8 cellular contexts compared by ENCODE assay signal in genomic region chr1:54791880-54792522, GRCh38. TPM values are rescaled to one million over a fixed set of nuclear protein-coding genes. Genes with fewer than 3 reads are reported as not detected.
DNase-seq lines count a peak whose midpoint lies in the region; ATAC-seq, FAIRE-seq and TF ChIP-seq lines count a peak whose summit lies in the region.

No MANE protein-coding gene starts in this region.

- H3K4me1 ChIP-seq in heart left ventricle = no peaks in the 10 kb centered on the region
- no peaks in the 10 kb centered on the region for H3K4me1 ChIP-seq in OCI-LY7 (ENCODE audit: insufficient read depth, low read length, poor library complexity, severe bottlenecking)
- H3K4me1 ChIP-seq in GM12878 (ENCODE audit: control insufficient read depth, insufficient read depth, low read length) = no peaks in the 10 kb centered on the region
- no peaks in the 10 kb centered on the region for H3K4me1 ChIP-seq in neutrophil (ENCODE audit: control insufficient read depth in 1 of 2, insufficient read depth in 1 of 2, low read depth in 1 of 2, low read length in 1 of 2)

- BruUV-seq in OCI-LY7 (replicated peaks; lab: Mats Ljungman, UMichigan) (no TSS peak), GM12878 (replicated peaks; lab: Mats Ljungman, UMichigan) (no TSS peak)

- in situ Hi-C loops in GM12878 (cut with MboI) = no loop called here

- no peak overlapping the region for H3K9ac ChIP-seq in GM12878 (ENCODE audit: control insufficient read depth, insufficient read depth, low read length)

- RAD21 ChIA-PET in GM12878 (lab: Charles Lee; ENCODE audit: unreplicated experiment) = interaction anchor here (1.7 kb wide), 1 partner anchor 117 kb away, joined by 4 read pairs; no protein-coding TSS in a partner anchor

- TF ChIP-seq POLR2A in heart left ventricle (IDR thresholded peaks at IDR 0.05) = no peak
- no peak for TF ChIP-seq POLR2A in GM12878 (IDR thresholded peaks at IDR 0.05; ENCODE audit: low read depth, low read length)

- H2AFZ ChIP-seq in OCI-LY7 (ENCODE audit: low read length) (no peak overlapping the region), GM12878 (ENCODE audit: control insufficient read depth, low read depth, low read length) (no peak overlapping the region)

- WGBS in heart left ventricle, 4 donors = 79 to 82% (median 80%) methylated on average over 13 of the region's 13 CpGs
- 72% methylated on average over 9 of the region's 13 CpGs for WGBS in GM12878 (ENCODE audit: insufficient coverage, insufficient replicate concordance, low lambda C conversion rate, missing lambda C conversion rate)

- H3K9me3 ChIP-seq in heart left ventricle (peaks cover 0 to 9% (median 3%) of the 10 kb centered on the region in 12 donors), OCI-LY7 (ENCODE audit: low read length) (0 out of 2 replicates have a peak, but pooled peaks cover 3% of the 10 kb centered on the region), GM12878 (replicated peaks; ENCODE audit: control insufficient read depth, insufficient read depth, low read length) (peaks cover 2% of the 10 kb centered on the region; the same call in 2 of the 3 replicates), neutrophil (no peaks in the 10 kb centered on the region)

- H4K20me1 ChIP-seq in OCI-LY7 (ENCODE audit: insufficient read depth, low read length) (no peaks in the 10 kb centered on the region), GM12878 (ENCODE audit: control insufficient read depth, insufficient read depth) (no peaks in the 10 kb centered on the region)

- intact Hi-C loops in heart left ventricle (cut with DNase I) = no loop called here
- intact Hi-C loops in cardiac septum (cut with DNase I) = no loop called here
- intact Hi-C loops in OCI-LY7 (cut with micrococcal nuclease; ENCODE audit: unreplicated experiment) = loop anchor here (1.0 kb wide), 1 partner anchor 120 kb away; no protein-coding TSS in a partner anchor
- intact Hi-C loops in GM12878 (cut with micrococcal nuclease; ENCODE audit: unreplicated experiment) = no loop called here

- H3K79me2 ChIP-seq in OCI-LY7 (ENCODE audit: insufficient read depth, low read depth, low read length) (no peaks in the 10 kb centered on the region), GM12878 (ENCODE audit: control insufficient read depth, insufficient read depth, low read length) (no peaks in the 10 kb centered on the region)

- DNase-seq in heart left ventricle (no peak), cardiac septum (ENCODE audit: low spot score) (no peak), OCI-LY7 (ENCODE audit: low spot score) (peak; percentile 55), GM12878 (ENCODE audit: low read depth, low spot score) (no peak), DMS79 treated with DMSO at 0.1 percent for 48 hours (lab: John Stamatoyannopoulos, UW) (no peak)

- no peak for TF ChIP-seq EP300 in GM12878 (IDR thresholded peaks at IDR 0.05; ENCODE audit: borderline replicate concordance in 1 of 2, control insufficient read depth in 1 of 2, low read depth in 2 of 2, low read length in 2 of 2)

- H3K27me3 ChIP-seq in heart left ventricle (peaks cover 0 to 35% (median 0%) of the 10 kb centered on the region in 9 donors), GM12878 (replicated peaks in 1 of 2; ENCODE audit: control insufficient read depth in 2 of 2, insufficient read depth in 2 of 2, low read length in 1 of 2) (no peaks in the 10 kb centered on the region), neutrophil (no peaks in the 10 kb centered on the region)

- peak; percentile 43 for TF ChIP-seq RAD21 in GM12878 (IDR thresholded peaks at IDR 0.05; ENCODE audit: insufficient read depth, low read depth, low read length)

- H3K9me2 ChIP-seq in OCI-LY7 (ENCODE audit: insufficient read depth, low read length) = no peaks in the 10 kb centered on the region

- H3K36me3 ChIP-seq in heart left ventricle = no peaks in the 10 kb centered on the region
- no peaks in the 10 kb centered on the region for H3K36me3 ChIP-seq in OCI-LY7 (ENCODE audit: insufficient read depth, low read length)
- H3K36me3 ChIP-seq in GM12878 (ENCODE audit: control insufficient read depth in 2 of 2, insufficient read depth in 2 of 2, low read length in 1 of 2) = no peaks in the 10 kb centered on the region
- H3K36me3 ChIP-seq in neutrophil = no peaks in the 10 kb centered on the region

- H3K27ac ChIP-seq in heart left ventricle (peak overlapping the region in 1 of 12 donors; percentile 67), OCI-LY7 (ENCODE audit: low read depth, low read length, poor library complexity, severe bottlenecking) (no peak overlapping the region), GM12878 (ENCODE audit: control insufficient read depth, insufficient read depth) (no peak overlapping the region), neutrophil (no peak overlapping the region)

- CTCF ChIA-PET in OCI-LY7 (lab: Charles Lee; ENCODE audit: unreplicated experiment) = no interaction called here
- CTCF ChIA-PET in GM12878 (lab: Yijun Ruan, JAX) = interaction anchor here (0.6 to 2.6 kb wide), 5 partner anchors 9 to 320 kb away, joined by 3 to 11 read pairs (median 3); partner anchors contain the start of gene TTC22

- TF ChIP-seq CTCF in heart left ventricle (IDR thresholded peaks at IDR 0.05) (peak in 8 of 12 donors; percentile 14 to 41 (median 24)), OCI-LY7 (conservative IDR thresholded peaks at IDR 0.05; ENCODE audit: low read length) (peak; percentile 91), GM12878 (IDR thresholded peaks at IDR 0.05 in 2 of 3, conservative IDR thresholded peaks at IDR 0.05 in 1 of 3; ENCODE audit: control insufficient read depth in 2 of 3, extremely low read depth in 1 of 3, insufficient read depth in 1 of 3, low read depth in 3 of 3, low read length in 3 of 3) (peak; percentile 20 to 78 (median 69)), neutrophil (IDR thresholded peaks at IDR 0.05) (peak; percentile 52)

- ATAC-seq in heart left ventricle = no peak
- peak; percentile 38 for ATAC-seq in GM12878
- no peak for ATAC-seq in GM19452 (IDR thresholded peaks at IDR 0.05; ENCODE audit: unreplicated experiment)
- no peak for ATAC-seq in HG02588 (IDR thresholded peaks at IDR 0.05; ENCODE audit: unreplicated experiment)

- POLR2A ChIA-PET in OCI-LY7 (lab: Charles Lee) = no interaction called here
- POLR2A ChIA-PET in GM12878 (lab: Charles Lee) = interaction anchor here (0.6 kb wide), 1 partner anchor 654 kb away, joined by 3 read pairs; no protein-coding TSS in a partner anchor

- peak; percentile 23 for FAIRE-seq in GM12878 (lab: Jason Lieb, UNC)

- SMC1A ChIA-PET in GM12878 (lab: Charles Lee; ENCODE audit: uncharacterized antibody, unreplicated experiment) = interaction anchor here (0.8 to 1.2 kb wide), 2 partner anchors 9 to 40 kb away, joined by 4 to 6 read pairs; partner anchors contain the start of gene TTC22

- H3K4me2 ChIP-seq in OCI-LY7 (ENCODE audit: low read length) (no peak overlapping the region), GM12878 (ENCODE audit: control insufficient read depth, insufficient read depth) (no peak overlapping the region)

- H3K4me3 ChIP-seq in heart left ventricle (no peak overlapping the region), OCI-LY7 (ENCODE audit: low read depth, low read length, poor library complexity, severe bottlenecking) (no peak overlapping the region), GM12878 (no peak overlapping the region), neutrophil (ENCODE audit: low read depth in 1 of 2, low read length in 1 of 2) (no peak overlapping the region)

TF ChIP-seq in GM12878, 131 proteins besides CTCF, POLR2A, EP300 and RAD21 (continues in another document):
- peak; percentile 18; the same call in 1 of the 2 replicates for TF ChIP-seq SMC3 (IDR thresholded peaks at IDR 0.05; ENCODE audit: borderline replicate concordance, low read length)

RNA-seq across cellular contexts. Expression of gene TTC22, which starts 9.1 kb away (rescaled TPM):
- total RNA-seq in heart left ventricle (1 to 10 TPM in 1 of 9 donors, under 1 TPM in 6, not detected in 2; 0.12 to 2.5 (median 0.29) TPM), cardiac septum (0.08 TPM), OCI-LY7 (2022) (not detected in 2 replicates), GM12878 (2014; rRNA removed) (3.7 and 4.0 TPM in 2 replicates), GM12878 (2014; rRNA removed; fragmentation: Illumina TruSeq; extraction: Trizol) (1.9 and 2.2 TPM in 2 replicates), GM12878 (2021) (4.2 and 5.1 TPM in 2 replicates)
- polyA plus RNA-seq in heart left ventricle (under 1 TPM; 0.06 to 0.19 TPM), GM12878 (2011; rRNA removed) (0.35 and 0.72 TPM in 2 replicates), GM12878 (2014; fragmentation: Illumina TruSeq; extraction: Trizol) (3.0 TPM in 2 replicates), GM12878 (2014; fragmentation: Nextera tagmentation; extraction: Ambion mirVana) (under 1 TPM; 0.64 to 0.89 TPM), GM12878 (2014; rRNA removed) (3.4 and 3.6 TPM in 2 replicates), GM12878 (2016; fragmentation: Nextera tagmentation; extraction: Ambion mirVana) (1 to 10 TPM; 1.1 to 1.9 TPM)
- not detected in 2 replicates for total RNA-seq in OCI-LY7 (2014; rRNA removed; shearing (Covaris generic))
- 3.4 and 3.8 TPM in 2 replicates for total RNA-seq in GM12878 (2013; cell fraction: nucleolus; rRNA removed)
- polyA plus RNA-seq in GM12878 (2011; ENCODE audit: low read depth) = 1.1 TPM
- 0.92 and 1.1 TPM in 2 replicates for polyA plus RNA-seq in GM12878 (2011; cell fraction: cytosol; rRNA removed)
- polyA plus RNA-seq in GM12878 (2011; cell fraction: nucleus; rRNA removed) = 1.8 and 2.2 TPM in 2 replicates
- polyA plus RNA-seq in GM12878 (2012) = 1.5 and 1.7 TPM in 2 replicates
- polyA minus RNA-seq in GM12878 (2011; rRNA and poly(A)+ RNA removed) = 0.82 and 1.0 TPM in 2 replicates
- 0.40 and 0.42 TPM in 2 replicates for polyA minus RNA-seq in GM12878 (2011; cell fraction: cytosol; rRNA and poly(A)+ RNA removed)
- polyA minus RNA-seq in GM12878 (2011; cell fraction: nucleus; rRNA and poly(A)+ RNA removed) = 0.48 and 1.5 TPM in 2 replicates

RNA-seq across cellular contexts. Expression of gene PARS2, which starts 27.7 kb away (rescaled TPM):
- total RNA-seq in heart left ventricle (1 to 10 TPM; 4.5 to 7.7 (median 5.3) TPM), cardiac septum (3.8 TPM), OCI-LY7 (2022) (5.3 and 6.7 TPM in 2 replicates), GM12878 (2014; rRNA removed) (8.2 and 9.1 TPM in 2 replicates), GM12878 (2014; rRNA removed; fragmentation: Illumina TruSeq; extraction: Trizol) (4.4 and 4.8 TPM in 2 replicates), GM12878 (2021) (7.1 and 7.6 TPM in 2 replicates)
- polyA plus RNA-seq in heart left ventricle (1 to 10 TPM; 1.7 to 4.5 TPM), GM12878 (2011; rRNA removed) (2.9 and 4.6 TPM in 2 replicates), GM12878 (2014; fragmentation: Illumina TruSeq; extraction: Trizol) (5.1 and 6.6 TPM in 2 replicates), GM12878 (2014; fragmentation: Nextera tagmentation; extraction: Ambion mirVana) (1 to 10 TPM; 3.7 to 4.3 TPM), GM12878 (2014; rRNA removed) (5.2 and 6.5 TPM in 2 replicates), GM12878 (2016; fragmentation: Nextera tagmentation; extraction: Ambion mirVana) (10 to 100 TPM; 10.2 to 12.2 TPM)
- total RNA-seq in OCI-LY7 (2014; rRNA removed; shearing (Covaris generic)) = 6.7 and 7.6 TPM in 2 replicates
- total RNA-seq in GM12878 (2013; cell fraction: nucleolus; rRNA removed) = 7.4 and 7.6 TPM in 2 replicates
- 1.3 TPM for polyA plus RNA-seq in GM12878 (2011; ENCODE audit: low read depth)
- polyA plus RNA-seq in GM12878 (2011; cell fraction: cytosol; rRNA removed) = 6.6 and 7.1 TPM in 2 replicates
- polyA plus RNA-seq in GM12878 (2011; cell fraction: nucleus; rRNA removed) = 3.8 and 4.1 TPM in 2 replicates
- polyA plus RNA-seq in GM12878 (2012) = 1.3 and 5.0 TPM in 2 replicates
- 7.8 and 10.3 TPM in 2 replicates for polyA minus RNA-seq in GM12878 (2011; rRNA and poly(A)+ RNA removed)
- polyA minus RNA-seq in GM12878 (2011; cell fraction: cytosol; rRNA and poly(A)+ RNA removed) = 1.3 and 2.4 TPM in 2 replicates
- polyA minus RNA-seq in GM12878 (2011; cell fraction: nucleus; rRNA and poly(A)+ RNA removed) = 3.3 and 4.9 TPM in 2 replicates

Comparison
In these comparisons a context has a peak if more than half of its experiments do, and no peak if none do; other contexts are left out.
1. CTCF ChIP-seq: peak in every context shown above with its lines; median percentile 91 in OCI-LY7; 69 in GM12878; 52 in neutrophil; 24 in heart left ventricle.